1 cellular context compared by ENCODE assay signal in the genomic region with DNA sequence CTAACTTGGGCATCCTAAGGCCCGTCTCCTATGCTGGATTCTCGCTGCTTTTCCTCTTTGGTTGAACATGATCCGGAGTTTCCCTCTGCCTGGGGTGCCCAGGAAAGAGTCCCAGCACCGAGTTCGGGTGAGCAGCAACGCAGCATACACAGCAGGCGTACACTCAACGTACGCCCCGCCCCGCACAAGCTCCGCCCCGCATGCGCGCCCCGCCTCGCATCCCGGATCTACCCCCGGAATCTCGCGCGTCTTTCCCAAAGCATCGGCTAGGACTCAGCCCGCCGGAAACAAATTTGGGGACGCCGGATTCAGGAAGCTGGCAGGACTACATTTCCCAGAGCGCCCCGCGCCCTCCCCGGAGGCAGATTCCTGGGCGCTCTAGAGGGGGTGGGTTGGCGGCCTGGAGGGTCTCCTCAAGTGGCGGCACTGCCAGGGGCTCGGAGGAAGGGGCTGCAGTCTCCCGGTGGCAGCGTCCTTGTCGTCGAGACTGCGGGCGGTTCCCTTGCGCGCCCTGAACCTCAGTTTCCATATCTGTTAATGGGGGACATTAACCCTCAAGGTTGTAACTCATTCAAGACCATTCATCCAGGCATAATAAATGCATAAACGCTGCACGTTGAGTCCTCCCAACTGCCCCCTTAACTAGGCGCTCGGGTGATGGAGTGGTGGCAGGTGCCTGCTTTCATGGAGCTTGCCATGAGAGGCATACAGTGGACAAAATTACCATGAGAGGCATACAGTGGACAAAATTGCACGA.
A peak's percentile ranks its signal among the peaks of the same experiment; 100 is the strongest.
TF ChIP-seq lines count a peak whose summit lies in the region.

No MANE protein-coding gene starts in this region.

TF ChIP-seq in GM12878, 131 proteins besides CTCF, POLR2A, EP300 and RAD21 (continues in another document):
- TF ChIP-seq RELA (IDR thresholded peaks at IDR 0.05; ENCODE audit: borderline replicate concordance, partially characterized antibody): no peak
- no peak for TF ChIP-seq CBX5 (IDR thresholded peaks at IDR 0.05; ENCODE audit: low read depth)
- no peak for TF ChIP-seq TBL1XR1 (IDR thresholded peaks at IDR 0.05; ENCODE audit: low read depth, low read length)
- peak in 1 of 2 experiments; percentile 5; a peak in 2 of 4 replicates for TF ChIP-seq BHLHE40 (IDR thresholded peaks at IDR 0.05; ENCODE audit: borderline replicate concordance in 1 of 2, low read depth in 2 of 2, low read length in 1 of 2)
- TF ChIP-seq, protein P1, sequence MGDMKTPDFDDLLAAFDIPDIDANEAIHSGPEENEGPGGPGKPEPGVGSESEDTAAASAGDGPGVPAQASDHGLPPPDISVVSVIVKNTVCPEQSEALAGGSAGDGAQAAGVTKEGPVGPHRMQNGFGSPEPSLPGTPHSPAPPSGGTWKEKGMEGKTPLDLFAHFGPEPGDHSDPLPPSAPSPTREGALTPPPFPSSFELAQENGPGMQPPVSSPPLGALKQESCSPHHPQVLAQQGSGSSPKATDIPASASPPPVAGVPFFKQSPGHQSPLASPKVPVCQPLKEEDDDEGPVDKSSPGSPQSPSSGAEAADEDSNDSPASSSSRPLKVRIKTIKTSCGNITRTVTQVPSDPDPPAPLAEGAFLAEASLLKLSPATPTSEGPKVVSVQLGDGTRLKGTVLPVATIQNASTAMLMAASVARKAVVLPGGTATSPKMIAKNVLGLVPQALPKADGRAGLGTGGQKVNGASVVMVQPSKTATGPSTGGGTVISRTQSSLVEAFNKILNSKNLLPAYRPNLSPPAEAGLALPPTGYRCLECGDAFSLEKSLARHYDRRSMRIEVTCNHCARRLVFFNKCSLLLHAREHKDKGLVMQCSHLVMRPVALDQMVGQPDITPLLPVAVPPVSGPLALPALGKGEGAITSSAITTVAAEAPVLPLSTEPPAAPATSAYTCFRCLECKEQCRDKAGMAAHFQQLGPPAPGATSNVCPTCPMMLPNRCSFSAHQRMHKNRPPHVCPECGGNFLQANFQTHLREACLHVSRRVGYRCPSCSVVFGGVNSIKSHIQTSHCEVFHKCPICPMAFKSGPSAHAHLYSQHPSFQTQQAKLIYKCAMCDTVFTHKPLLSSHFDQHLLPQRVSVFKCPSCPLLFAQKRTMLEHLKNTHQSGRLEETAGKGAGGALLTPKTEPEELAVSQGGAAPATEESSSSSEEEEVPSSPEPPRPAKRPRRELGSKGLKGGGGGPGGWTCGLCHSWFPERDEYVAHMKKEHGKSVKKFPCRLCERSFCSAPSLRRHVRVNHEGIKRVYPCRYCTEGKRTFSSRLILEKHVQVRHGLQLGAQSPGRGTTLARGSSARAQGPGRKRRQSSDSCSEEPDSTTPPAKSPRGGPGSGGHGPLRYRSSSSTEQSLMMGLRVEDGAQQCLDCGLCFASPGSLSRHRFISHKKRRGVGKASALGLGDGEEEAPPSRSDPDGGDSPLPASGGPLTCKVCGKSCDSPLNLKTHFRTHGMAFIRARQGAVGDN (IDR thresholded peaks at IDR 0.05): 0 out of 2 replicates have a peak, but pooled peaks have one; percentile 39
- no peak for TF ChIP-seq SIN3A (IDR thresholded peaks at IDR 0.05; ENCODE audit: low read depth, low read length)
- no peak for TF ChIP-seq IRF4 (IDR thresholded peaks at IDR 0.05; ENCODE audit: low read depth, low read length)
- TF ChIP-seq TARDBP (IDR thresholded peaks at IDR 0.05; ENCODE audit: borderline replicate concordance): no peak
- TF ChIP-seq ZNF217 (IDR thresholded peaks at IDR 0.05): peak; percentile 91; the same call in 1 of the 2 replicates
- no peak for TF ChIP-seq ZNF274 (IDR thresholded peaks at IDR 0.05; ENCODE audit: insufficient read depth, insufficient read length)
- TF ChIP-seq SMC3 (IDR thresholded peaks at IDR 0.05; ENCODE audit: borderline replicate concordance, low read length): no peak
- TF ChIP-seq POLR2AphosphoS5 (IDR thresholded peaks at IDR 0.05; ENCODE audit: low read length): peak; percentile 77
- peak; percentile 80 for TF ChIP-seq HCFC1 (IDR thresholded peaks at IDR 0.05; ENCODE audit: low read length)
- peak; percentile 2 to 69; a peak in 1 of 4 replicates for TF ChIP-seq SRF (IDR thresholded peaks at IDR 0.05; ENCODE audit: low read depth in 2 of 2, low read length in 2 of 2)
- TF ChIP-seq, protein P2, sequence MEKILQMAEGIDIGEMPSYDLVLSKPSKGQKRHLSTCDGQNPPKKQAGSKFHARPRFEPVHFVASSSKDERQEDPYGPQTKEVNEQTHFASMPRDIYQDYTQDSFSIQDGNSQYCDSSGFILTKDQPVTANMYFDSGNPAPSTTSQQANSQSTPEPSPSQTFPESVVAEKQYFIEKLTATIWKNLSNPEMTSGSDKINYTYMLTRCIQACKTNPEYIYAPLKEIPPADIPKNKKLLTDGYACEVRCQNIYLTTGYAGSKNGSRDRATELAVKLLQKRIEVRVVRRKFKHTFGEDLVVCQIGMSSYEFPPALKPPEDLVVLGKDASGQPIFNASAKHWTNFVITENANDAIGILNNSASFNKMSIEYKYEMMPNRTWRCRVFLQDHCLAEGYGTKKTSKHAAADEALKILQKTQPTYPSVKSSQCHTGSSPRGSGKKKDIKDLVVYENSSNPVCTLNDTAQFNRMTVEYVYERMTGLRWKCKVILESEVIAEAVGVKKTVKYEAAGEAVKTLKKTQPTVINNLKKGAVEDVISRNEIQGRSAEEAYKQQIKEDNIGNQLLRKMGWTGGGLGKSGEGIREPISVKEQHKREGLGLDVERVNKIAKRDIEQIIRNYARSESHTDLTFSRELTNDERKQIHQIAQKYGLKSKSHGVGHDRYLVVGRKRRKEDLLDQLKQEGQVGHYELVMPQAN (conservative IDR thresholded peaks at IDR 0.05): peak; percentile 43
- TF ChIP-seq, protein P3, sequence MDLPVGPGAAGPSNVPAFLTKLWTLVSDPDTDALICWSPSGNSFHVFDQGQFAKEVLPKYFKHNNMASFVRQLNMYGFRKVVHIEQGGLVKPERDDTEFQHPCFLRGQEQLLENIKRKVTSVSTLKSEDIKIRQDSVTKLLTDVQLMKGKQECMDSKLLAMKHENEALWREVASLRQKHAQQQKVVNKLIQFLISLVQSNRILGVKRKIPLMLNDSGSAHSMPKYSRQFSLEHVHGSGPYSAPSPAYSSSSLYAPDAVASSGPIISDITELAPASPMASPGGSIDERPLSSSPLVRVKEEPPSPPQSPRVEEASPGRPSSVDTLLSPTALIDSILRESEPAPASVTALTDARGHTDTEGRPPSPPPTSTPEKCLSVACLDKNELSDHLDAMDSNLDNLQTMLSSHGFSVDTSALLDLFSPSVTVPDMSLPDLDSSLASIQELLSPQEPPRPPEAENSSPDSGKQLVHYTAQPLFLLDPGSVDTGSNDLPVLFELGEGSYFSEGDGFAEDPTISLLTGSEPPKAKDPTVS (IDR thresholded peaks at IDR 0.05; ENCODE audit: low read depth, low read length): no peak
- no peak for TF ChIP-seq YBX1 (IDR thresholded peaks at IDR 0.05)
- no peak for TF ChIP-seq TCF12 (IDR thresholded peaks at IDR 0.05; ENCODE audit: low read depth, low read length)
- no peak for TF ChIP-seq TCF7 (IDR thresholded peaks at IDR 0.05; ENCODE audit: borderline replicate concordance)
- TF ChIP-seq, protein P4, sequence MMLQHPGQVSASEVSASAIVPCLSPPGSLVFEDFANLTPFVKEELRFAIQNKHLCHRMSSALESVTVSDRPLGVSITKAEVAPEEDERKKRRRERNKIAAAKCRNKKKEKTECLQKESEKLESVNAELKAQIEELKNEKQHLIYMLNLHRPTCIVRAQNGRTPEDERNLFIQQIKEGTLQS (IDR thresholded peaks at IDR 0.05; ENCODE audit: borderline replicate concordance, extremely low read depth, low read depth, low read length): no peak
- peak; percentile 27; the same call in 1 of the 2 replicates for TF ChIP-seq MXI1 (IDR thresholded peaks at IDR 0.05; ENCODE audit: low read depth, low read length)
- TF ChIP-seq POU2F2 (IDR thresholded peaks at IDR 0.05; ENCODE audit: borderline replicate concordance, low read depth, low read length): no peak
- TF ChIP-seq, protein P5, sequence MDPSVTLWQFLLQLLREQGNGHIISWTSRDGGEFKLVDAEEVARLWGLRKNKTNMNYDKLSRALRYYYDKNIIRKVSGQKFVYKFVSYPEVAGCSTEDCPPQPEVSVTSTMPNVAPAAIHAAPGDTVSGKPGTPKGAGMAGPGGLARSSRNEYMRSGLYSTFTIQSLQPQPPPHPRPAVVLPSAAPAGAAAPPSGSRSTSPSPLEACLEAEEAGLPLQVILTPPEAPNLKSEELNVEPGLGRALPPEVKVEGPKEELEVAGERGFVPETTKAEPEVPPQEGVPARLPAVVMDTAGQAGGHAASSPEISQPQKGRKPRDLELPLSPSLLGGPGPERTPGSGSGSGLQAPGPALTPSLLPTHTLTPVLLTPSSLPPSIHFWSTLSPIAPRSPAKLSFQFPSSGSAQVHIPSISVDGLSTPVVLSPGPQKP (IDR thresholded peaks at IDR 0.05; ENCODE audit: low read depth, low read length): no peak
- peak; percentile 31 for TF ChIP-seq MEF2B (IDR thresholded peaks at IDR 0.05; ENCODE audit: partially characterized antibody, poor library complexity, severe bottlenecking)
- TF ChIP-seq MTA2 (IDR thresholded peaks at IDR 0.05; ENCODE audit: low read depth): peak; percentile 19; the same call in 1 of the 2 replicates
- no peak for TF ChIP-seq BACH1 (IDR thresholded peaks at IDR 0.05; ENCODE audit: borderline replicate concordance)
- TF ChIP-seq, protein P6, sequence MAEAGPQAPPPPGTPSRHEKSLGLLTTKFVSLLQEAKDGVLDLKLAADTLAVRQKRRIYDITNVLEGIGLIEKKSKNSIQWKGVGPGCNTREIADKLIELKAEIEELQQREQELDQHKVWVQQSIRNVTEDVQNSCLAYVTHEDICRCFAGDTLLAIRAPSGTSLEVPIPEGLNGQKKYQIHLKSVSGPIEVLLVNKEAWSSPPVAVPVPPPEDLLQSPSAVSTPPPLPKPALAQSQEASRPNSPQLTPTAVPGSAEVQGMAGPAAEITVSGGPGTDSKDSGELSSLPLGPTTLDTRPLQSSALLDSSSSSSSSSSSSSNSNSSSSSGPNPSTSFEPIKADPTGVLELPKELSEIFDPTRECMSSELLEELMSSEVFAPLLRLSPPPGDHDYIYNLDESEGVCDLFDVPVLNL (IDR thresholded peaks at IDR 0.05; ENCODE audit: low read depth, low read length): no peak
- TF ChIP-seq IKZF1 (conservative IDR thresholded peaks at IDR 0.05): peak; percentile 97
- TF ChIP-seq, protein P7, sequence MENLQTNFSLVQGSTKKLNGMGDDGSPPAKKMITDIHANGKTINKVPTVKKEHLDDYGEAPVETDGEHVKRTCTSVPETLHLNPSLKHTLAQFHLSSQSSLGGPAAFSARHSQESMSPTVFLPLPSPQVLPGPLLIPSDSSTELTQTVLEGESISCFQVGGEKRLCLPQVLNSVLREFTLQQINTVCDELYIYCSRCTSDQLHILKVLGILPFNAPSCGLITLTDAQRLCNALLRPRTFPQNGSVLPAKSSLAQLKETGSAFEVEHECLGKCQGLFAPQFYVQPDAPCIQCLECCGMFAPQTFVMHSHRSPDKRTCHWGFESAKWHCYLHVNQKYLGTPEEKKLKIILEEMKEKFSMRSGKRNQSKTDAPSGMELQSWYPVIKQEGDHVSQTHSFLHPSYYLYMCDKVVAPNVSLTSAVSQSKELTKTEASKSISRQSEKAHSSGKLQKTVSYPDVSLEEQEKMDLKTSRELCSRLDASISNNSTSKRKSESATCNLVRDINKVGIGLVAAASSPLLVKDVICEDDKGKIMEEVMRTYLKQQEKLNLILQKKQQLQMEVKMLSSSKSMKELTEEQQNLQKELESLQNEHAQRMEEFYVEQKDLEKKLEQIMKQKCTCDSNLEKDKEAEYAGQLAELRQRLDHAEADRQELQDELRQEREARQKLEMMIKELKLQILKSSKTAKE (IDR thresholded peaks at IDR 0.05; ENCODE audit: low read depth, poor library complexity, severe bottlenecking): no peak
- no peak for TF ChIP-seq NFIC (IDR thresholded peaks at IDR 0.05; ENCODE audit: low read depth, low read length)
- no peak for TF ChIP-seq JUND (IDR thresholded peaks at IDR 0.05; ENCODE audit: low read depth, low read length)
- 0 out of 2 replicates have a peak, but pooled peaks have one; percentile 46 for TF ChIP-seq NBN (IDR thresholded peaks at IDR 0.05)
- peak; percentile 88 for TF ChIP-seq GABPA (IDR thresholded peaks at IDR 0.05; ENCODE audit: low read depth)
- peak; percentile 23; the same call in 1 of the 2 replicates for TF ChIP-seq LARP7 (IDR thresholded peaks at IDR 0.05)
- TF ChIP-seq, protein P8, sequence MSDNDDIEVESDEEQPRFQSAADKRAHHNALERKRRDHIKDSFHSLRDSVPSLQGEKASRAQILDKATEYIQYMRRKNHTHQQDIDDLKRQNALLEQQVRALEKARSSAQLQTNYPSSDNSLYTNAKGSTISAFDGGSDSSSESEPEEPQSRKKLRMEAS (IDR thresholded peaks at IDR 0.05; ENCODE audit: low read depth, low read length): peak; percentile 49; the same call in 1 of the 2 replicates
- TF ChIP-seq, protein P9, sequence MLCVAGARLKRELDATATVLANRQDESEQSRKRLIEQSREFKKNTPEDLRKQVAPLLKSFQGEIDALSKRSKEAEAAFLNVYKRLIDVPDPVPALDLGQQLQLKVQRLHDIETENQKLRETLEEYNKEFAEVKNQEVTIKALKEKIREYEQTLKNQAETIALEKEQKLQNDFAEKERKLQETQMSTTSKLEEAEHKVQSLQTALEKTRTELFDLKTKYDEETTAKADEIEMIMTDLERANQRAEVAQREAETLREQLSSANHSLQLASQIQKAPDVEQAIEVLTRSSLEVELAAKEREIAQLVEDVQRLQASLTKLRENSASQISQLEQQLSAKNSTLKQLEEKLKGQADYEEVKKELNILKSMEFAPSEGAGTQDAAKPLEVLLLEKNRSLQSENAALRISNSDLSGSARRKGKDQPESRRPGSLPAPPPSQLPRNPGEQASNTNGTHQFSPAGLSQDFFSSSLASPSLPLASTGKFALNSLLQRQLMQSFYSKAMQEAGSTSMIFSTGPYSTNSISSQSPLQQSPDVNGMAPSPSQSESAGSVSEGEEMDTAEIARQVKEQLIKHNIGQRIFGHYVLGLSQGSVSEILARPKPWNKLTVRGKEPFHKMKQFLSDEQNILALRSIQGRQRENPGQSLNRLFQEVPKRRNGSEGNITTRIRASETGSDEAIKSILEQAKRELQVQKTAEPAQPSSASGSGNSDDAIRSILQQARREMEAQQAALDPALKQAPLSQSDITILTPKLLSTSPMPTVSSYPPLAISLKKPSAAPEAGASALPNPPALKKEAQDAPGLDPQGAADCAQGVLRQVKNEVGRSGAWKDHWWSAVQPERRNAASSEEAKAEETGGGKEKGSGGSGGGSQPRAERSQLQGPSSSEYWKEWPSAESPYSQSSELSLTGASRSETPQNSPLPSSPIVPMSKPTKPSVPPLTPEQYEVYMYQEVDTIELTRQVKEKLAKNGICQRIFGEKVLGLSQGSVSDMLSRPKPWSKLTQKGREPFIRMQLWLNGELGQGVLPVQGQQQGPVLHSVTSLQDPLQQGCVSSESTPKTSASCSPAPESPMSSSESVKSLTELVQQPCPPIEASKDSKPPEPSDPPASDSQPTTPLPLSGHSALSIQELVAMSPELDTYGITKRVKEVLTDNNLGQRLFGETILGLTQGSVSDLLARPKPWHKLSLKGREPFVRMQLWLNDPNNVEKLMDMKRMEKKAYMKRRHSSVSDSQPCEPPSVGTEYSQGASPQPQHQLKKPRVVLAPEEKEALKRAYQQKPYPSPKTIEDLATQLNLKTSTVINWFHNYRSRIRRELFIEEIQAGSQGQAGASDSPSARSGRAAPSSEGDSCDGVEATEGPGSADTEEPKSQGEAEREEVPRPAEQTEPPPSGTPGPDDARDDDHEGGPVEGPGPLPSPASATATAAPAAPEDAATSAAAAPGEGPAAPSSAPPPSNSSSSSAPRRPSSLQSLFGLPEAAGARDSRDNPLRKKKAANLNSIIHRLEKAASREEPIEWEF (IDR thresholded peaks at IDR 0.05; ENCODE audit: insufficient replicate concordance, low read depth, low read length): no peak
- TF ChIP-seq CHD1 (IDR thresholded peaks at IDR 0.05; ENCODE audit: low read depth, low read length): no peak
